ENCODE assay signal across 8 cellular contexts in the genomic region with DNA sequence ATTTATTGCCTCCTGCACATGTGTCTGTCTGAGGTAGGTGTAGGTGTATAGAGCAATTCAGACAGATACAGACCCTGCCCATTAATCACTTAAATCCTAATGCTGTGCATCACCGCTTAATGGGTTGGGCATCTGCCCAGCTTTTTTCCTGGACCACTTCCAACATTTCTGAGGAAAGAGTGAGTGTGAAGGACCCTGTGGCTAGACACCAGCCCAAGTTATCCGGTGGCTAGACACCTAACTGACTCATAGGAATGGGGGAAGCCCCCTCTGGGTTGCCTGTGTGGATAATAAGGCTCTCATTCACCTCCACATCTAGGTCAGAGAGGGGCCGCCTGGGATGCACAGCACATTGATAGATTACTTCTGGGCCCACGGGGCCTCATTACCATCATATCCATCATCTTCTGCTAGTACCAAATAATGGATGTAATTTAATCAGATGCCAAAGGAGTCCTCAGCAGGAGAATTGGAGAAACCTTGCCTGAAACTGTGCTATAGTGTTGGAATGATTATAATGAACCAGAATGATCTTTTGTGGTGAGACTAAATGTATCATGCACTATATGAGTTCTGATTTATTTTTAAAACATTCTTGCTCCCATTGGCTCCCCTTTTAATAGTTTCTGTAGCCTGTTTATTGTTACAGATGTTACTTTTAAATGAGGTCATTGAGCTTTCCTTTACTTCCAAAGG.
DNase-seq lines count a peak whose midpoint lies in the region; ATAC-seq, FAIRE-seq and TF ChIP-seq lines count a peak whose summit lies in the region.

No MANE protein-coding gene starts in this region.

- no peak overlapping the region for H3K4me3 ChIP-seq in kidney epithelial cell (ENCODE audit: low read depth, low read length)

- FAIRE-seq in H54 (lab: Jason Lieb, UNC): peak; percentile 43

- no peaks in the 10 kb centered on the region for H3K36me3 ChIP-seq in kidney epithelial cell (ENCODE audit: control insufficient read depth, insufficient read depth, low read length)

- TF ChIP-seq CTCF in kidney epithelial cell (IDR thresholded peaks at IDR 0.05; ENCODE audit: insufficient read depth, low read length, poor library complexity, severe bottlenecking): no peak

- TF ChIP-seq POLR2A in H54 (IDR thresholded peaks at IDR 0.05; ENCODE audit: low read depth, low read length): no peak

- no peak for ATAC-seq in GM21825 (IDR thresholded peaks at IDR 0.05; ENCODE audit: unreplicated experiment)
- ATAC-seq in GM21423 (IDR thresholded peaks at IDR 0.05; ENCODE audit: unreplicated experiment): no peak
- no peak for ATAC-seq in HG02884 (IDR thresholded peaks at IDR 0.05; ENCODE audit: unreplicated experiment)

- no peaks in the 10 kb centered on the region for H3K27me3 ChIP-seq in kidney epithelial cell (ENCODE audit: control insufficient read depth, insufficient read depth, low read length)

- DNase-seq in AG08395 (ENCODE audit: low spot score) (peak; percentile 7), H54 (ENCODE audit: insufficient read length, low spot score) (peak; percentile 12), SHP77 treated with DMSO at 0.1 percent for 48 hours (lab: John Stamatoyannopoulos, UW) (peak; percentile 25), kidney epithelial cell (ENCODE audit: low read depth) (peak; percentile 81), NCI-H187 treated with DMSO at 0.1 percent for 48 hours (lab: John Stamatoyannopoulos, UW) (no peak)
